ENCODE assay signal across 1 cellular context in the genomic region with DNA sequence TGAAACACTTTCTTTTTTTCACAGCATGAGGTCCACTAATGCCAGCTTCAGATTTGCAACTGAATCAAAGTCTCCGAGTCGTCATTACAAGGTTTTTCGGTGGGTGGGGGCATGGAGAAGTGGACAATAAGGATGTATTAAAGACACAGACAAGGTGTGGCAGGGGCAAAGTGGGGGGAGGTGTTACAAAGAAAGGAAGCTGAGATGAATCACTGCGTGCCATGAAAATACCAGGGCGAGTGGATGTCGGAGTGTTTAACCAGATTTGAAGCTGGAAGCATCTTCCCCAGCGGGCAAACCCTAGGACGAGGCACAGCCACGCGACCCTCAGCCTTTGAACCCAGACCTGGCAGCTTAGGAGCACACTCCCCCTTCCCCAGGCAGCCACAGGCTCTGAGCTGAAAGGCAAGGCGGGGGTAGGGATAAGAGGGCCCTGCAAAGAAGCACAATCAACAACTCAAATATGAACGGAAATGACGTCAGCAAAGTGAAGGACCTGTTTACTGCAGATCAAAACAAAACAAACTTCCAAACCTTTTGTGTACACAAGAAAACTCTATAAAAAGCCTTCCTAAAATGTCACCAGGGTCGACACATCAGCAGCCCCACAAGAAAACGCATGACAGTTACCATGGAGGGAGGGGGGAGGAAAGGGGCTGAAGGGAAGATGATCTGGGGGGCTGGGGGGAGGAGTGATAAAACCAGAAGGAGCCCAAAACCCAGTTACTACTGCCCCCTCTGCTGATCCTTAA.
TF ChIP-seq lines count a peak whose summit lies in the region.

No MANE protein-coding gene starts in this region.

TF ChIP-seq in HepG2, 621 proteins besides CTCF, POLR2A, EP300 and RAD21 (continued from another document and continues in another):
- TF ChIP-seq, protein P1, sequence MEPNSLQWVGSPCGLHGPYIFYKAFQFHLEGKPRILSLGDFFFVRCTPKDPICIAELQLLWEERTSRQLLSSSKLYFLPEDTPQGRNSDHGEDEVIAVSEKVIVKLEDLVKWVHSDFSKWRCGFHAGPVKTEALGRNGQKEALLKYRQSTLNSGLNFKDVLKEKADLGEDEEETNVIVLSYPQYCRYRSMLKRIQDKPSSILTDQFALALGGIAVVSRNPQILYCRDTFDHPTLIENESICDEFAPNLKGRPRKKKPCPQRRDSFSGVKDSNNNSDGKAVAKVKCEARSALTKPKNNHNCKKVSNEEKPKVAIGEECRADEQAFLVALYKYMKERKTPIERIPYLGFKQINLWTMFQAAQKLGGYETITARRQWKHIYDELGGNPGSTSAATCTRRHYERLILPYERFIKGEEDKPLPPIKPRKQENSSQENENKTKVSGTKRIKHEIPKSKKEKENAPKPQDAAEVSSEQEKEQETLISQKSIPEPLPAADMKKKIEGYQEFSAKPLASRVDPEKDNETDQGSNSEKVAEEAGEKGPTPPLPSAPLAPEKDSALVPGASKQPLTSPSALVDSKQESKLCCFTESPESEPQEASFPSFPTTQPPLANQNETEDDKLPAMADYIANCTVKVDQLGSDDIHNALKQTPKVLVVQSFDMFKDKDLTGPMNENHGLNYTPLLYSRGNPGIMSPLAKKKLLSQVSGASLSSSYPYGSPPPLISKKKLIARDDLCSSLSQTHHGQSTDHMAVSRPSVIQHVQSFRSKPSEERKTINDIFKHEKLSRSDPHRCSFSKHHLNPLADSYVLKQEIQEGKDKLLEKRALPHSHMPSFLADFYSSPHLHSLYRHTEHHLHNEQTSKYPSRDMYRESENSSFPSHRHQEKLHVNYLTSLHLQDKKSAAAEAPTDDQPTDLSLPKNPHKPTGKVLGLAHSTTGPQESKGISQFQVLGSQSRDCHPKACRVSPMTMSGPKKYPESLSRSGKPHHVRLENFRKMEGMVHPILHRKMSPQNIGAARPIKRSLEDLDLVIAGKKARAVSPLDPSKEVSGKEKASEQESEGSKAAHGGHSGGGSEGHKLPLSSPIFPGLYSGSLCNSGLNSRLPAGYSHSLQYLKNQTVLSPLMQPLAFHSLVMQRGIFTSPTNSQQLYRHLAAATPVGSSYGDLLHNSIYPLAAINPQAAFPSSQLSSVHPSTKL (CRISPR knock-in tag; IDR thresholded peaks at IDR 0.05) = peak; percentile 71
- TF ChIP-seq FOXO1 (CRISPR knock-in tag; IDR thresholded peaks at IDR 0.05) (peak; percentile 91), ZNF746 (CRISPR knock-in tag; IDR thresholded peaks at IDR 0.05) (peak; percentile 29; the same call in 1 of the 2 replicates), ZNF382 (CRISPR knock-in tag; IDR thresholded peaks at IDR 0.05; ENCODE audit: borderline replicate concordance) (no peak), TBP (CRISPR knock-in tag; IDR thresholded peaks at IDR 0.05) (no peak), POLR2AphosphoS2 (IDR thresholded peaks at IDR 0.05; ENCODE audit: low read depth, low read length) (no peak), ZSCAN9 (CRISPR knock-in tag; IDR thresholded peaks at IDR 0.05; ENCODE audit: borderline replicate concordance) (no peak), ZNF891 (CRISPR knock-in tag; IDR thresholded peaks at IDR 0.05) (peak; percentile 46; the same call in 1 of the 2 replicates), MXD4 (CRISPR knock-in tag; IDR thresholded peaks at IDR 0.05) (peak; percentile 20; the same call in 1 of the 2 replicates), ZNF660 (CRISPR knock-in tag; IDR thresholded peaks at IDR 0.05; ENCODE audit: borderline replicate concordance, low read depth) (no peak), PITX1 (CRISPR knock-in tag; IDR thresholded peaks at IDR 0.05) (peak; percentile 81), ONECUT2 (CRISPR knock-in tag; IDR thresholded peaks at IDR 0.05) (no peak)
- TF ChIP-seq, protein P2, sequence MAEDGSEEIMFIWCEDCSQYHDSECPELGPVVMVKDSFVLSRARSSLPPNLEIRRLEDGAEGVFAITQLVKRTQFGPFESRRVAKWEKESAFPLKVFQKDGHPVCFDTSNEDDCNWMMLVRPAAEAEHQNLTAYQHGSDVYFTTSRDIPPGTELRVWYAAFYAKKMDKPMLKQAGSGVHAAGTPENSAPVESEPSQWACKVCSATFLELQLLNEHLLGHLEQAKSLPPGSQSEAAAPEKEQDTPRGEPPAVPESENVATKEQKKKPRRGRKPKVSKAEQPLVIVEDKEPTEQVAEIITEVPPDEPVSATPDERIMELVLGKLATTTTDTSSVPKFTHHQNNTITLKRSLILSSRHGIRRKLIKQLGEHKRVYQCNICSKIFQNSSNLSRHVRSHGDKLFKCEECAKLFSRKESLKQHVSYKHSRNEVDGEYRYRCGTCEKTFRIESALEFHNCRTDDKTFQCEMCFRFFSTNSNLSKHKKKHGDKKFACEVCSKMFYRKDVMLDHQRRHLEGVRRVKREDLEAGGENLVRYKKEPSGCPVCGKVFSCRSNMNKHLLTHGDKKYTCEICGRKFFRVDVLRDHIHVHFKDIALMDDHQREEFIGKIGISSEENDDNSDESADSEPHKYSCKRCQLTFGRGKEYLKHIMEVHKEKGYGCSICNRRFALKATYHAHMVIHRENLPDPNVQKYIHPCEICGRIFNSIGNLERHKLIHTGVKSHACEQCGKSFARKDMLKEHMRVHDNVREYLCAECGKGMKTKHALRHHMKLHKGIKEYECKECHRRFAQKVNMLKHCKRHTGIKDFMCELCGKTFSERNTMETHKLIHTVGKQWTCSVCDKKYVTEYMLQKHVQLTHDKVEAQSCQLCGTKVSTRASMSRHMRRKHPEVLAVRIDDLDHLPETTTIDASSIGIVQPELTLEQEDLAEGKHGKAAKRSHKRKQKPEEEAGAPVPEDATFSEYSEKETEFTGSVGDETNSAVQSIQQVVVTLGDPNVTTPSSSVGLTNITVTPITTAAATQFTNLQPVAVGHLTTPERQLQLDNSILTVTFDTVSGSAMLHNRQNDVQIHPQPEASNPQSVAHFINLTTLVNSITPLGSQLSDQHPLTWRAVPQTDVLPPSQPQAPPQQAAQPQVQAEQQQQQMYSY (CRISPR knock-in tag; IDR thresholded peaks at IDR 0.05) = no peak
- TF ChIP-seq, protein P3, sequence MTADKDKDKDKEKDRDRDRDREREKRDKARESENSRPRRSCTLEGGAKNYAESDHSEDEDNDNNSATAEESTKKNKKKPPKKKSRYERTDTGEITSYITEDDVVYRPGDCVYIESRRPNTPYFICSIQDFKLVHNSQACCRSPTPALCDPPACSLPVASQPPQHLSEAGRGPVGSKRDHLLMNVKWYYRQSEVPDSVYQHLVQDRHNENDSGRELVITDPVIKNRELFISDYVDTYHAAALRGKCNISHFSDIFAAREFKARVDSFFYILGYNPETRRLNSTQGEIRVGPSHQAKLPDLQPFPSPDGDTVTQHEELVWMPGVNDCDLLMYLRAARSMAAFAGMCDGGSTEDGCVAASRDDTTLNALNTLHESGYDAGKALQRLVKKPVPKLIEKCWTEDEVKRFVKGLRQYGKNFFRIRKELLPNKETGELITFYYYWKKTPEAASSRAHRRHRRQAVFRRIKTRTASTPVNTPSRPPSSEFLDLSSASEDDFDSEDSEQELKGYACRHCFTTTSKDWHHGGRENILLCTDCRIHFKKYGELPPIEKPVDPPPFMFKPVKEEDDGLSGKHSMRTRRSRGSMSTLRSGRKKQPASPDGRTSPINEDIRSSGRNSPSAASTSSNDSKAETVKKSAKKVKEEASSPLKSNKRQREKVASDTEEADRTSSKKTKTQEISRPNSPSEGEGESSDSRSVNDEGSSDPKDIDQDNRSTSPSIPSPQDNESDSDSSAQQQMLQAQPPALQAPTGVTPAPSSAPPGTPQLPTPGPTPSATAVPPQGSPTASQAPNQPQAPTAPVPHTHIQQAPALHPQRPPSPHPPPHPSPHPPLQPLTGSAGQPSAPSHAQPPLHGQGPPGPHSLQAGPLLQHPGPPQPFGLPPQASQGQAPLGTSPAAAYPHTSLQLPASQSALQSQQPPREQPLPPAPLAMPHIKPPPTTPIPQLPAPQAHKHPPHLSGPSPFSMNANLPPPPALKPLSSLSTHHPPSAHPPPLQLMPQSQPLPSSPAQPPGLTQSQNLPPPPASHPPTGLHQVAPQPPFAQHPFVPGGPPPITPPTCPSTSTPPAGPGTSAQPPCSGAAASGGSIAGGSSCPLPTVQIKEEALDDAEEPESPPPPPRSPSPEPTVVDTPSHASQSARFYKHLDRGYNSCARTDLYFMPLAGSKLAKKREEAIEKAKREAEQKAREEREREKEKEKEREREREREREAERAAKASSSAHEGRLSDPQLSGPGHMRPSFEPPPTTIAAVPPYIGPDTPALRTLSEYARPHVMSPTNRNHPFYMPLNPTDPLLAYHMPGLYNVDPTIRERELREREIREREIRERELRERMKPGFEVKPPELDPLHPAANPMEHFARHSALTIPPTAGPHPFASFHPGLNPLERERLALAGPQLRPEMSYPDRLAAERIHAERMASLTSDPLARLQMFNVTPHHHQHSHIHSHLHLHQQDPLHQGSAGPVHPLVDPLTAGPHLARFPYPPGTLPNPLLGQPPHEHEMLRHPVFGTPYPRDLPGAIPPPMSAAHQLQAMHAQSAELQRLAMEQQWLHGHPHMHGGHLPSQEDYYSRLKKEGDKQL (CRISPR knock-in tag; IDR thresholded peaks at IDR 0.05; ENCODE audit: low read depth) = no peak
- TF ChIP-seq, protein P4, sequence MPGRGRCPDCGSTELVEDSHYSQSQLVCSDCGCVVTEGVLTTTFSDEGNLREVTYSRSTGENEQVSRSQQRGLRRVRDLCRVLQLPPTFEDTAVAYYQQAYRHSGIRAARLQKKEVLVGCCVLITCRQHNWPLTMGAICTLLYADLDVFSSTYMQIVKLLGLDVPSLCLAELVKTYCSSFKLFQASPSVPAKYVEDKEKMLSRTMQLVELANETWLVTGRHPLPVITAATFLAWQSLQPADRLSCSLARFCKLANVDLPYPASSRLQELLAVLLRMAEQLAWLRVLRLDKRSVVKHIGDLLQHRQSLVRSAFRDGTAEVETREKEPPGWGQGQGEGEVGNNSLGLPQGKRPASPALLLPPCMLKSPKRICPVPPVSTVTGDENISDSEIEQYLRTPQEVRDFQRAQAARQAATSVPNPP (CRISPR knock-in tag; IDR thresholded peaks at IDR 0.05) = no peak
- TF ChIP-seq, protein P5, sequence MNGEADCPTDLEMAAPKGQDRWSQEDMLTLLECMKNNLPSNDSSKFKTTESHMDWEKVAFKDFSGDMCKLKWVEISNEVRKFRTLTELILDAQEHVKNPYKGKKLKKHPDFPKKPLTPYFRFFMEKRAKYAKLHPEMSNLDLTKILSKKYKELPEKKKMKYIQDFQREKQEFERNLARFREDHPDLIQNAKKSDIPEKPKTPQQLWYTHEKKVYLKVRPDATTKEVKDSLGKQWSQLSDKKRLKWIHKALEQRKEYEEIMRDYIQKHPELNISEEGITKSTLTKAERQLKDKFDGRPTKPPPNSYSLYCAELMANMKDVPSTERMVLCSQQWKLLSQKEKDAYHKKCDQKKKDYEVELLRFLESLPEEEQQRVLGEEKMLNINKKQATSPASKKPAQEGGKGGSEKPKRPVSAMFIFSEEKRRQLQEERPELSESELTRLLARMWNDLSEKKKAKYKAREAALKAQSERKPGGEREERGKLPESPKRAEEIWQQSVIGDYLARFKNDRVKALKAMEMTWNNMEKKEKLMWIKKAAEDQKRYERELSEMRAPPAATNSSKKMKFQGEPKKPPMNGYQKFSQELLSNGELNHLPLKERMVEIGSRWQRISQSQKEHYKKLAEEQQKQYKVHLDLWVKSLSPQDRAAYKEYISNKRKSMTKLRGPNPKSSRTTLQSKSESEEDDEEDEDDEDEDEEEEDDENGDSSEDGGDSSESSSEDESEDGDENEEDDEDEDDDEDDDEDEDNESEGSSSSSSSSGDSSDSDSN (CRISPR knock-in tag; IDR thresholded peaks at IDR 0.05) = peak; percentile 72
- TF ChIP-seq, protein P6, sequence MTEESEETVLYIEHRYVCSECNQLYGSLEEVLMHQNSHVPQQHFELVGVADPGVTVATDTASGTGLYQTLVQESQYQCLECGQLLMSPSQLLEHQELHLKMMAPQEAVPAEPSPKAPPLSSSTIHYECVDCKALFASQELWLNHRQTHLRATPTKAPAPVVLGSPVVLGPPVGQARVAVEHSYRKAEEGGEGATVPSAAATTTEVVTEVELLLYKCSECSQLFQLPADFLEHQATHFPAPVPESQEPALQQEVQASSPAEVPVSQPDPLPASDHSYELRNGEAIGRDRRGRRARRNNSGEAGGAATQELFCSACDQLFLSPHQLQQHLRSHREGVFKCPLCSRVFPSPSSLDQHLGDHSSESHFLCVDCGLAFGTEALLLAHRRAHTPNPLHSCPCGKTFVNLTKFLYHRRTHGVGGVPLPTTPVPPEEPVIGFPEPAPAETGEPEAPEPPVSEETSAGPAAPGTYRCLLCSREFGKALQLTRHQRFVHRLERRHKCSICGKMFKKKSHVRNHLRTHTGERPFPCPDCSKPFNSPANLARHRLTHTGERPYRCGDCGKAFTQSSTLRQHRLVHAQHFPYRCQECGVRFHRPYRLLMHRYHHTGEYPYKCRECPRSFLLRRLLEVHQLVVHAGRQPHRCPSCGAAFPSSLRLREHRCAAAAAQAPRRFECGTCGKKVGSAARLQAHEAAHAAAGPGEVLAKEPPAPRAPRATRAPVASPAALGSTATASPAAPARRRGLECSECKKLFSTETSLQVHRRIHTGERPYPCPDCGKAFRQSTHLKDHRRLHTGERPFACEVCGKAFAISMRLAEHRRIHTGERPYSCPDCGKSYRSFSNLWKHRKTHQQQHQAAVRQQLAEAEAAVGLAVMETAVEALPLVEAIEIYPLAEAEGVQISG (CRISPR knock-in tag; IDR thresholded peaks at IDR 0.05) = peak; percentile 50
- TF ChIP-seq, protein P7, sequence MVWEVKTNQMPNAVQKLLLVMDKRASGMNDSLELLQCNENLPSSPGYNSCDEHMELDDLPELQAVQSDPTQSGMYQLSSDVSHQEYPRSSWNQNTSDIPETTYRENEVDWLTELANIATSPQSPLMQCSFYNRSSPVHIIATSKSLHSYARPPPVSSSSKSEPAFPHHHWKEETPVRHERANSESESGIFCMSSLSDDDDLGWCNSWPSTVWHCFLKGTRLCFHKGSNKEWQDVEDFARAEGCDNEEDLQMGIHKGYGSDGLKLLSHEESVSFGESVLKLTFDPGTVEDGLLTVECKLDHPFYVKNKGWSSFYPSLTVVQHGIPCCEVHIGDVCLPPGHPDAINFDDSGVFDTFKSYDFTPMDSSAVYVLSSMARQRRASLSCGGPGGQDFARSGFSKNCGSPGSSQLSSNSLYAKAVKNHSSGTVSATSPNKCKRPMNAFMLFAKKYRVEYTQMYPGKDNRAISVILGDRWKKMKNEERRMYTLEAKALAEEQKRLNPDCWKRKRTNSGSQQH (CRISPR knock-in tag; IDR thresholded peaks at IDR 0.05; ENCODE audit: low read depth) = peak; percentile 41; the same call in 1 of the 2 replicates
- TF ChIP-seq, protein P8, sequence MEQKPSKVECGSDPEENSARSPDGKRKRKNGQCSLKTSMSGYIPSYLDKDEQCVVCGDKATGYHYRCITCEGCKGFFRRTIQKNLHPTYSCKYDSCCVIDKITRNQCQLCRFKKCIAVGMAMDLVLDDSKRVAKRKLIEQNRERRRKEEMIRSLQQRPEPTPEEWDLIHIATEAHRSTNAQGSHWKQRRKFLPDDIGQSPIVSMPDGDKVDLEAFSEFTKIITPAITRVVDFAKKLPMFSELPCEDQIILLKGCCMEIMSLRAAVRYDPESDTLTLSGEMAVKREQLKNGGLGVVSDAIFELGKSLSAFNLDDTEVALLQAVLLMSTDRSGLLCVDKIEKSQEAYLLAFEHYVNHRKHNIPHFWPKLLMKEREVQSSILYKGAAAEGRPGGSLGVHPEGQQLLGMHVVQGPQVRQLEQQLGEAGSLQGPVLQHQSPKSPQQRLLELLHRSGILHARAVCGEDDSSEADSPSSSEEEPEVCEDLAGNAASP (CRISPR knock-in tag; IDR thresholded peaks at IDR 0.05; ENCODE audit: borderline replicate concordance) = peak; percentile 35; the same call in 1 of the 2 replicates
